Comparison of ENCODE assay signal across 9 cellular contexts in genomic region chr17:78789663-78790181, GRCh38. TPM values are rescaled to one million over a fixed set of nuclear protein-coding genes. Genes with fewer than 3 reads are reported as not detected.
A peak's percentile ranks its signal among the peaks of the same experiment; 100 is the strongest.
DNase-seq lines count a peak whose midpoint lies in the region; ATAC-seq and TF ChIP-seq lines count a peak whose summit lies in the region.
"Had no signal": no experiment of that assay in that cellular context is flagged by ENCODE, and none has a peak within 500 bp of the region (broad histone marks: within the 10 kb centered on the region; RNA-seq: fewer than 3 reads in every experiment).

No MANE protein-coding gene starts in this region.

- H3K9me3 Mint-ChIP-seq in natural killer cell: no peaks in the 10 kb centered on the region

- no peaks in the 10 kb centered on the region for H3K79me2 ChIP-seq in PC-9 (ENCODE audit: low read depth)

- H3K27me3 Mint-ChIP-seq in T-helper 17 cell (no peaks in the 10 kb centered on the region), natural killer cell (ENCODE audit: low read depth in 2 of 2) (no peaks in the 10 kb centered on the region)

- H3K27ac ChIP-seq in duodenal mucosa (ENCODE audit: low read depth, low read length): peak overlapping the region; percentile 6
- H3K27ac ChIP-seq in PC-9: no peak overlapping the region

- H3K36me3 Mint-ChIP-seq in T-helper 17 cell (ENCODE audit: low read depth) (peaks cover 13% of the 10 kb centered on the region), natural killer cell (no peaks in the 10 kb centered on the region)

- no peaks in the 10 kb centered on the region for H3K9me2 ChIP-seq in PC-9 (ENCODE audit: insufficient read depth)

- no peaks in the 10 kb centered on the region for H3K27me3 ChIP-seq in duodenal mucosa (ENCODE audit: control insufficient read depth in 1 of 2, insufficient read depth in 2 of 2, low read length in 2 of 2)
- no peaks in the 10 kb centered on the region for H3K27me3 ChIP-seq in PC-9 (ENCODE audit: insufficient read depth, low read depth)

- H3K4me3 Mint-ChIP-seq in T-helper 17 cell (peak overlapping the region; percentile 56), natural killer cell (peak overlapping the region; percentile 47)

- H3K9ac ChIP-seq in duodenal mucosa (ENCODE audit: low read depth in 1 of 2, low read length in 2 of 2): no peak overlapping the region

- H2AFZ ChIP-seq in PC-9: no peak overlapping the region

- H3K36me3 ChIP-seq in duodenal mucosa (ENCODE audit: control insufficient read depth in 1 of 2, insufficient read depth in 2 of 2, low read length in 2 of 2) (peaks cover 8 to 33% of the 10 kb centered on the region in 2 donors), PC-9 (ENCODE audit: low read depth) (no peaks in the 10 kb centered on the region)

- H3K4me1 Mint-ChIP-seq in T-helper 17 cell (peaks cover 43% of the 10 kb centered on the region), natural killer cell (peaks cover 67 to 75% of the 10 kb centered on the region in 2 donors)

- H3K4me3 ChIP-seq in duodenal mucosa (ENCODE audit: low read depth in 1 of 2, low read length in 2 of 2) (no peak overlapping the region), PC-9 (no peak overlapping the region)

- BruUV-seq in PC-9 (replicated peaks; lab: Mats Ljungman, UMichigan): no TSS peak

- intact Hi-C loops in natural killer cell (cut with micrococcal nuclease): loop anchor here (5.0 kb wide), 1 partner anchor 48 kb away; no protein-coding TSS in a partner anchor
- intact Hi-C loops in PC-9 (cut with micrococcal nuclease; ENCODE audit: unreplicated experiment): no loop called here

- ATAC-seq in T-helper 17 cell: peak; percentile 69
- peak; percentile 50 to 71 (median 62) for ATAC-seq in natural killer cell
- no peak for ATAC-seq in HG03460 (IDR thresholded peaks at IDR 0.05; ENCODE audit: unreplicated experiment)
- ATAC-seq in GM18868 (IDR thresholded peaks at IDR 0.05; ENCODE audit: unreplicated experiment): no peak
- no peak for ATAC-seq in HG03342 (IDR thresholded peaks at IDR 0.05; ENCODE audit: unreplicated experiment)
- ATAC-seq: HCT116 had no signal

- peaks cover 0 to 7% of the 10 kb centered on the region in 2 donors for H3K4me1 ChIP-seq in duodenal mucosa (ENCODE audit: control insufficient read depth in 1 of 2, insufficient read depth in 2 of 2, low read length in 2 of 2)
- no peaks in the 10 kb centered on the region for H3K4me1 ChIP-seq in PC-9 (replicated peaks; ENCODE audit: insufficient read depth)

- DNase-seq in EL: peak; percentile 59
- no peak for DNase-seq in T-helper 17 cell
- DNase-seq in natural killer cell: no peak
- no peak for DNase-seq in PC-9

- TF ChIP-seq CTCF in natural killer cell (IDR thresholded peaks at IDR 0.05) (no peak), PC-9 (conservative IDR thresholded peaks at IDR 0.05) (no peak)

- CTCF ChIA-PET in PC-9 (lab: Charles Lee): interaction anchor here (0.7 kb wide), 1 partner anchor 25 kb away, joined by 5 read pairs; no protein-coding TSS in a partner anchor

- H3K27ac Mint-ChIP-seq in T-helper 17 cell (peak overlapping the region; percentile 91), natural killer cell (peak overlapping the region; percentile 83 to 86)

- H4K20me1 ChIP-seq in PC-9 (ENCODE audit: insufficient read depth): no peaks in the 10 kb centered on the region

- H3F3A ChIP-seq in PC-9 (ENCODE audit: insufficient read depth, low read depth): no peaks in the 10 kb centered on the region

- H3K9me3 ChIP-seq in T-helper 17 cell (ENCODE audit: control insufficient read depth, low read length, poor library complexity, severe bottlenecking) (no peaks in the 10 kb centered on the region), duodenal mucosa (ENCODE audit: control insufficient read depth in 1 of 2, low read length in 2 of 2) (no peaks in the 10 kb centered on the region), PC-9 (ENCODE audit: insufficient read depth, low read depth) (no peaks in the 10 kb centered on the region)

- H3K4me2 ChIP-seq in PC-9: no peak overlapping the region

- POLR2A ChIA-PET in PC-9 (lab: Charles Lee; ENCODE audit: unreplicated experiment): no interaction called here

RNA-seq across cellular contexts. Expression of gene CYTH1, which starts 7.6 kb away (rescaled TPM):
- total RNA-seq in T-helper 17 cell: 100 to 1,000 TPM; 462 to 497 TPM
- 100 to 1,000 TPM; 437 to 514 (median 457) TPM for total RNA-seq in natural killer cell
- 40.3 and 41.0 TPM in 2 replicates for total RNA-seq in PC-9 (2021)

RNA-seq across cellular contexts. Expression of gene USP36, which starts 50.9 kb away (rescaled TPM):
- total RNA-seq in T-helper 17 cell (100 to 1,000 TPM; 418 to 474 TPM), natural killer cell (100 to 1,000 TPM; 241 to 304 (median 270) TPM), PC-9 (2021) (41.4 and 46.2 TPM in 2 replicates)

Comparison
In these comparisons a context has a peak if more than half of its experiments do, and no peak if none do; other contexts are left out.
1. ATAC-seq: peak in T-helper 17 cell (single experiment) and natural killer cell (3 of 3); none in HG03460 (single experiment), GM18868 (single experiment) and HG03342 (single experiment).
2. RNA of gene CYTH1, which starts 7.6 kb away (total RNA-seq): 462 to 497 TPM in T-helper 17 cell and 437 to 514 TPM in natural killer cell; 40.3 to 41.0 TPM in PC-9; every median in the first group is over 10 times any median in the second.